In genomic region chr16:67158637-67159600, GRCh38 we compare ENCODE assay signal across 8 cellular contexts. TPM values are rescaled to one million over a fixed set of nuclear protein-coding genes. Genes with fewer than 3 reads are reported as not detected.
DNase-seq lines count a peak whose midpoint lies in the region; ATAC-seq and TF ChIP-seq lines count a peak whose summit lies in the region.

No MANE protein-coding gene starts in this region.

- H4K20me1 ChIP-seq in Karpas-422 (ENCODE audit: insufficient read depth, low read depth, low read length): peaks cover 39% of the 10 kb centered on the region; the same call in 1 of the 2 replicates

- no peaks in the 10 kb centered on the region for H3K9me3 ChIP-seq in Karpas-422 (ENCODE audit: low read length)
- H3K9me3 ChIP-seq in neutrophil: no peaks in the 10 kb centered on the region

- H3K4me1 Mint-ChIP-seq in activated CD4-positive, alpha-beta memory T cell treated with anti-CD3 and anti-CD28 coated beads, Interleukin-2, amount 10 ng/mL, durations not matched to agents 7 days and 5 days: peaks cover 65% of the 10 kb centered on the region
- H3K4me1 Mint-ChIP-seq in type B pancreatic cell (ENCODE audit: unreplicated experiment): peaks cover 3% of the 10 kb centered on the region

- H3K27ac ChIP-seq in Karpas-422 (ENCODE audit: low read length): no peak overlapping the region
- H3K27ac ChIP-seq in epithelial cell of prostate: peak overlapping the region; percentile 69
- H3K27ac ChIP-seq in neutrophil: peak overlapping the region; percentile 81

- peaks cover 5% of the 10 kb centered on the region for H3K27me3 Mint-ChIP-seq in activated CD4-positive, alpha-beta memory T cell treated with anti-CD3 and anti-CD28 coated beads, Interleukin-2, amount 10 ng/mL, durations not matched to agents 7 days and 5 days
- peaks cover 82% of the 10 kb centered on the region for H3K27me3 Mint-ChIP-seq in type B pancreatic cell

- peak overlapping the region; percentile 97; the same call in 1 of the 2 replicates for H2AFZ ChIP-seq in Karpas-422 (ENCODE audit: low read length)

- H3K4me2 ChIP-seq in Karpas-422 (ENCODE audit: low read depth, low read length, poor library complexity, severe bottlenecking): peak overlapping the region; percentile 97

- H3K27me3 ChIP-seq in Karpas-422 (ENCODE audit: low read length) (no peaks in the 10 kb centered on the region), neutrophil (peaks cover 58% of the 10 kb centered on the region)

- H3K79me2 ChIP-seq in Karpas-422 (ENCODE audit: low read length): no peaks in the 10 kb centered on the region

- peak; percentile 53 for DNase-seq in EH (ENCODE audit: low read depth)
- DNase-seq in Karpas-422: peak; percentile 83
- DNase-seq in activated CD4-positive, alpha-beta memory T cell treated with anti-CD3 and anti-CD28 coated beads, Interleukin-2, amount 10 ng/mL, durations not matched to agents 7 days and 5 days: peak; percentile 93
- no peak for DNase-seq in epithelial cell of prostate (ENCODE audit: low read depth, low spot score)
- DNase-seq in type B pancreatic cell (ENCODE audit: extremely low spot score, unreplicated experiment): no peak
- DNase-seq in mesenteric fat pad (ENCODE audit: low spot score): no peak

- POLR2A ChIA-PET in activated CD4-positive, alpha-beta memory T cell treated with anti-CD3 and anti-CD28 coated beads, Interleukin-2, amount 10 ng/mL, durations not matched to agents 7 days and 5 days (lab: Charles Lee): interaction anchor here (0.6 to 12.7 kb wide), 29 partner anchors 8 to 403 kb away, joined by 3 to 204 read pairs (median 5); partner anchors contain the start of genes B3GNT9, CBFB, CTCF and MATCAP1

- H3K36me3 Mint-ChIP-seq in activated CD4-positive, alpha-beta memory T cell treated with anti-CD3 and anti-CD28 coated beads, Interleukin-2, amount 10 ng/mL, durations not matched to agents 7 days and 5 days (ENCODE audit: low read depth): peaks cover 57% of the 10 kb centered on the region
- no peaks in the 10 kb centered on the region for H3K36me3 Mint-ChIP-seq in type B pancreatic cell

- CTCF ChIA-PET in activated CD4-positive, alpha-beta memory T cell treated with anti-CD3 and anti-CD28 coated beads, Interleukin-2, amount 10 ng/mL, durations not matched to agents 7 days and 5 days (lab: Charles Lee): interaction anchor here (0.8 to 6.9 kb wide), 20 partner anchors 8 to 286 kb away, joined by 3 to 56 read pairs (median 4); partner anchors contain the start of genes B3GNT9, ELMO3, MATCAP1 and NOL3

- no peak for TF ChIP-seq CTCF in neutrophil (IDR thresholded peaks at IDR 0.05)
- TF ChIP-seq CTCF in type B pancreatic cell (conservative IDR thresholded peaks at IDR 0.05): no peak

- H3K27ac Mint-ChIP-seq in activated CD4-positive, alpha-beta memory T cell treated with anti-CD3 and anti-CD28 coated beads, Interleukin-2, amount 10 ng/mL, durations not matched to agents 7 days and 5 days: peak overlapping the region; percentile 98
- peak overlapping the region; percentile 62 for H3K27ac Mint-ChIP-seq in type B pancreatic cell

- H3K4me3 ChIP-seq in Karpas-422 (ENCODE audit: low read length) (peak overlapping the region; percentile 97), neutrophil (ENCODE audit: low read depth in 1 of 2, low read length in 1 of 2) (peak overlapping the region; percentile 70 to 93)

- peak overlapping the region; percentile 98 for H3K9ac ChIP-seq in Karpas-422 (ENCODE audit: low read length)

- H3K36me3 ChIP-seq in Karpas-422 (ENCODE audit: insufficient read depth, low read length) (no peaks in the 10 kb centered on the region), neutrophil (peaks cover 7% of the 10 kb centered on the region)

- no peaks in the 10 kb centered on the region for H3K9me2 ChIP-seq in Karpas-422 (replicated peaks; ENCODE audit: insufficient read depth, low read length)

- H3K4me3 Mint-ChIP-seq in activated CD4-positive, alpha-beta memory T cell treated with anti-CD3 and anti-CD28 coated beads, Interleukin-2, amount 10 ng/mL, durations not matched to agents 7 days and 5 days: peak overlapping the region; percentile 96
- peak overlapping the region; percentile 83 for H3K4me3 Mint-ChIP-seq in type B pancreatic cell

- H3K9me3 Mint-ChIP-seq in activated CD4-positive, alpha-beta memory T cell treated with anti-CD3 and anti-CD28 coated beads, Interleukin-2, amount 10 ng/mL, durations not matched to agents 7 days and 5 days: no peaks in the 10 kb centered on the region
- H3K9me3 Mint-ChIP-seq in type B pancreatic cell: no peaks in the 10 kb centered on the region

- H3K4me1 ChIP-seq in Karpas-422 (ENCODE audit: low read length) (peaks cover 40% of the 10 kb centered on the region), neutrophil (ENCODE audit: control insufficient read depth in 1 of 2, insufficient read depth in 1 of 2, low read depth in 1 of 2, low read length in 1 of 2) (peaks cover 56 to 74% of the 10 kb centered on the region in 2 experiments)

- ATAC-seq in GM21526 (IDR thresholded peaks at IDR 0.05; ENCODE audit: low FRiP score, unreplicated experiment): peak; percentile 31

RNA-seq across cellular contexts. Expression of gene TRADD, which starts 0.8 kb away (rescaled TPM):
- total RNA-seq in Karpas-422 (2014; rRNA removed; shearing (Covaris generic); ENCODE audit: low replicate concordance): 11.4 and 14.7 TPM in 2 replicates
- 10 to 100 TPM; 96.9 to 97.3 TPM for total RNA-seq in activated CD4-positive, alpha-beta memory T cell treated with anti-CD3 and anti-CD28 coated beads, Interleukin-2, amount 10 ng/mL, durations not matched to agents 7 days and 5 days
- total RNA-seq in type B pancreatic cell (ENCODE audit: low replicate concordance) (6.2 and 14.8 TPM in 2 replicates), mesenteric fat pad (19.7 TPM)

RNA-seq across cellular contexts. Expression of gene FBXL8, which starts 0.8 kb away (rescaled TPM):
- total RNA-seq in Karpas-422 (2014; rRNA removed; shearing (Covaris generic); ENCODE audit: low replicate concordance): 2.6 and 14.6 TPM in 2 replicates
- 10 to 100 TPM; 52.3 to 54.4 TPM for total RNA-seq in activated CD4-positive, alpha-beta memory T cell treated with anti-CD3 and anti-CD28 coated beads, Interleukin-2, amount 10 ng/mL, durations not matched to agents 7 days and 5 days
- total RNA-seq in type B pancreatic cell (ENCODE audit: low replicate concordance): 4.5 and 9.2 TPM in 2 replicates
- 7.8 TPM for total RNA-seq in mesenteric fat pad

RNA-seq across cellular contexts. Expression of gene HSF4, which starts 5.6 kb away (rescaled TPM):
- 12.4 and 15.2 TPM in 2 replicates for total RNA-seq in Karpas-422 (2014; rRNA removed; shearing (Covaris generic); ENCODE audit: low replicate concordance)
- 100 to 1,000 TPM; 107 to 110 TPM for total RNA-seq in activated CD4-positive, alpha-beta memory T cell treated with anti-CD3 and anti-CD28 coated beads, Interleukin-2, amount 10 ng/mL, durations not matched to agents 7 days and 5 days
- 10.4 and 11.1 TPM in 2 replicates for total RNA-seq in type B pancreatic cell (ENCODE audit: low replicate concordance)
- 29.7 TPM for total RNA-seq in mesenteric fat pad

RNA-seq across cellular contexts. Expression of gene B3GNT9, which starts 8.1 kb away (rescaled TPM):
- 1.4 and 1.8 TPM in 2 replicates for total RNA-seq in Karpas-422 (2014; rRNA removed; shearing (Covaris generic); ENCODE audit: low replicate concordance)
- total RNA-seq in activated CD4-positive, alpha-beta memory T cell treated with anti-CD3 and anti-CD28 coated beads, Interleukin-2, amount 10 ng/mL, durations not matched to agents 7 days and 5 days: 10 to 100 TPM; 14.6 to 16.2 TPM
- total RNA-seq in type B pancreatic cell (ENCODE audit: low replicate concordance) (9.7 and 11.0 TPM in 2 replicates), mesenteric fat pad (14.0 TPM)

RNA-seq across cellular contexts. Expression of gene NOL3, which starts 11.4 kb away (rescaled TPM):
- total RNA-seq in Karpas-422 (2014; rRNA removed; shearing (Covaris generic); ENCODE audit: low replicate concordance): 0.15 and 1.8 TPM in 2 replicates
- 10 to 100 TPM; 35.6 to 36.7 TPM for total RNA-seq in activated CD4-positive, alpha-beta memory T cell treated with anti-CD3 and anti-CD28 coated beads, Interleukin-2, amount 10 ng/mL, durations not matched to agents 7 days and 5 days
- total RNA-seq in type B pancreatic cell (ENCODE audit: low replicate concordance) (8.4 and 17.5 TPM in 2 replicates), mesenteric fat pad (31.3 TPM)

Comparison
In these comparisons a context has a peak if more than half of its experiments do, and no peak if none do; other contexts are left out.
1. DNase-seq: peak in EH (single experiment), Karpas-422 (single experiment) and activated CD4-positive, alpha-beta memory T cell treated with anti-CD3 and anti-CD28 coated beads, Interleukin-2, amount 10 ng/mL, durations not matched to agents 7 days and 5 days (single experiment); none in epithelial cell of prostate (single experiment), type B pancreatic cell (single experiment) and mesenteric fat pad (single experiment).